In the genomic region with DNA sequence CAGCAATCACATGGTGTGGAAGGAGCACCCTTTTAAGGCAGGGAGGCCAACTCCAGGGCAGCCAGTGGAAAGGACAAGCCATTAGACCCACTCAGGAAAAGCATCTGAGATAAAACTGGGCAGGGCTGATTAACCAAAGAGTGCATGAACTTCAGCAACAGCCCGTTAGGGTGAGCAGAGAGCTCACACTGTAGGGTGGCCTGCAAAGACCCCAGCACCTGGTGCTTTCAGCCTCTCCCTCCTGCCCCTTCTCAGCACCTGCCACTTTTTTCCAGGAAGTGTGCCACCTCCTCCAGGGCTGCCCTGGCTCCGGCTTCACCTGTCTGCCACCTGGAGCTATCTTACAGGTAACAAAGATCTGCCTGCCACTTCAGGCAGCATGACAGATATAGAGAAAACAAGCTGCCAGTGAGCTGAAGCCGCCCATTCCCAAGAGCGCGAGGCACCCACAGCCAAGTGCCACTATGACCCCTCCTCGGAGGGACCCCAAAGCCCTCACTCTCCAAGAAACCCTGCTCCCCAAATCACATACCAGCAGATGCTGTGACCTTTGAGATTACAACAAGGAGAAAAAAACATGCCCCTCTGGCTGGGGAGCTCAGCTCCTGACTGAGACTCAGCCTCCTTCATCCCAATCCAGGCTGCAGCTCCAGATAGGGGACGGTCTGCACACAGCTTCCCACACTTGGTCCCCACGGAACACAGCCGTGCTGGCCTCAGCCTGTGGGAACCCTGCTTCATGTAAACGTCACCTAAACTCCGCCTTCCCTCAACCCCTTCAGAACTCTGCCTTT, we compare ENCODE assay signal across 8 cellular contexts.
DNase-seq lines count a peak whose midpoint lies in the region; ATAC-seq, FAIRE-seq and TF ChIP-seq lines count a peak whose summit lies in the region.
"Had no signal": no experiment of that assay in that cellular context is flagged by ENCODE, and none has a peak within 500 bp of the region (broad histone marks: within the 10 kb centered on the region; RNA-seq: fewer than 3 reads in every experiment).

No MANE protein-coding gene starts in this region.

- POLR2A ChIA-PET in HepG2 (lab: Yijun Ruan, JAX): no interaction called here

- H2AFZ ChIP-seq in HepG2 (ENCODE audit: low read length): no peak overlapping the region

- no peaks in the 10 kb centered on the region; the same call in 1 of the 2 replicates for H4K20me1 ChIP-seq in HepG2 (ENCODE audit: insufficient read depth, low read length)

- H3K4me3 Mint-ChIP-seq in brain: no peak overlapping the region
- no peak overlapping the region for H3K4me3 Mint-ChIP-seq in stimulated activated effector memory CD8-positive, alpha-beta T cell treated with anti-CD3 and anti-CD28 coated beads, Interleukin-12 subunit alpha, Interleukin-12 subunit beta, amount 100 ng/mL, for 72 hours

- TF ChIP-seq POLR2A in HepG2 (IDR thresholded peaks at IDR 0.05; ENCODE audit: insufficient read depth in 1 of 2, low read depth in 2 of 2, low read length in 2 of 2) (no peak), erythroblast (IDR thresholded peaks at IDR 0.05; ENCODE audit: low read length) (no peak)

- no peak overlapping the region for H3K9ac ChIP-seq in HepG2 (ENCODE audit: insufficient read depth, low read depth, low read length)

- DNase-seq in GM19239 (ENCODE audit: insufficient read length, low spot score): no peak
- no peak for DNase-seq in stimulated activated effector memory CD8-positive, alpha-beta T cell treated with anti-CD3 and anti-CD28 coated beads, Interleukin-12 subunit alpha, Interleukin-12 subunit beta, amount 100 ng/mL, for 72 hours (ENCODE audit: low spot score in 2 of 2)
- no peak for DNase-seq in HepG2 (ENCODE audit: low spot score)
- no peak for DNase-seq in NCI-H2227 (lab: John Stamatoyannopoulos, UW; ENCODE audit: unreplicated experiment)
- DNase-seq in erythroblast (lab: John Stamatoyannopoulos, UW): no peak

- no peaks in the 10 kb centered on the region for H3K27me3 Mint-ChIP-seq in brain

- H3K36me3 ChIP-seq in HepG2 (replicated peaks in 1 of 2; ENCODE audit: control insufficient read depth in 1 of 2, insufficient read depth in 2 of 2, low read length in 2 of 2): peaks cover 25 to 58% of the 10 kb centered on the region in 2 experiments

- no peak overlapping the region for H3K27ac ChIP-seq in HepG2 (ENCODE audit: extremely low read length, insufficient read depth, low read length)

- FAIRE-seq in GM19239 (lab: Jason Lieb, UNC) (peak; percentile 21), HepG2 (lab: Jason Lieb, UNC) (no peak)

- peak overlapping the region in 4 of 5 experiments; percentile 56 to 87 (median 68) for H3K27ac Mint-ChIP-seq in brain
- H3K27ac Mint-ChIP-seq in stimulated activated effector memory CD8-positive, alpha-beta T cell treated with anti-CD3 and anti-CD28 coated beads, Interleukin-12 subunit alpha, Interleukin-12 subunit beta, amount 100 ng/mL, for 72 hours: peak overlapping the region; percentile 54

- in situ Hi-C loops in HepG2 (cut with HindIII; ENCODE audit: extremely low pct_ligation_motif_present, low pct_unique_long_range_greater_than_20kb): loop anchor here (25.0 kb wide), 1 partner anchor 343 kb away; no protein-coding TSS in a partner anchor

- no peaks in the 10 kb centered on the region for H3K9me3 ChIP-seq in HepG2 (ENCODE audit: low read length)

- H3K4me1 ChIP-seq in HepG2 (ENCODE audit: insufficient read depth, low read length): 0 out of 2 replicates have a peak, but pooled peaks cover 6% of the 10 kb centered on the region

- CTCF ChIA-PET in HepG2 (lab: Yijun Ruan, JAX; ENCODE audit: low intra/inter-chr PET ratio, low total read pairs): no interaction called here

- H3K36me3 Mint-ChIP-seq in brain: peaks cover 25% of the 10 kb centered on the region
- peaks cover 12% of the 10 kb centered on the region for H3K36me3 Mint-ChIP-seq in stimulated activated effector memory CD8-positive, alpha-beta T cell treated with anti-CD3 and anti-CD28 coated beads, Interleukin-12 subunit alpha, Interleukin-12 subunit beta, amount 100 ng/mL, for 72 hours

- no peaks in the 10 kb centered on the region for H3K79me2 ChIP-seq in HepG2 (ENCODE audit: insufficient read depth, low read length)

- intact Hi-C loops in HepG2 (cut with micrococcal nuclease; ENCODE audit: unreplicated experiment): no loop called here

- TF ChIP-seq EP300 in HepG2 (IDR thresholded peaks at IDR 0.05; ENCODE audit: low read depth in 2 of 2, low read length in 2 of 2) (no peak), HepG2 (CRISPR knock-in tag; IDR thresholded peaks at IDR 0.05; ENCODE audit: borderline replicate concordance) (no peak)

- no peaks in the 10 kb centered on the region for H3K27me3 ChIP-seq in HepG2 (ENCODE audit: control insufficient read depth in 1 of 2, insufficient read depth in 2 of 2, low read length in 2 of 2)

- peaks cover 45% of the 10 kb centered on the region for H3K4me1 Mint-ChIP-seq in brain
- peaks cover 41% of the 10 kb centered on the region for H3K4me1 Mint-ChIP-seq in stimulated activated effector memory CD8-positive, alpha-beta T cell treated with anti-CD3 and anti-CD28 coated beads, Interleukin-12 subunit alpha, Interleukin-12 subunit beta, amount 100 ng/mL, for 72 hours

- TF ChIP-seq CTCF in brain (conservative IDR thresholded peaks at IDR 0.05) (no peak), HepG2 (CRISPR knock-in tag; IDR thresholded peaks at IDR 0.05) (no peak)

- 98% methylated on average over 11 of the region's 11 CpGs for WGBS in HepG2 (ENCODE audit: low lambda C conversion rate)

- H3K4me2 ChIP-seq in HepG2 (ENCODE audit: low read depth, low read length): no peak overlapping the region

- no peaks in the 10 kb centered on the region for H3K9me3 Mint-ChIP-seq in brain
- no peaks in the 10 kb centered on the region for H3K9me3 Mint-ChIP-seq in stimulated activated effector memory CD8-positive, alpha-beta T cell treated with anti-CD3 and anti-CD28 coated beads, Interleukin-12 subunit alpha, Interleukin-12 subunit beta, amount 100 ng/mL, for 72 hours

- TF ChIP-seq RAD21 in HepG2 (CRISPR knock-in tag; IDR thresholded peaks at IDR 0.05): no peak

- ATAC-seq in HG03521 (IDR thresholded peaks at IDR 0.05; ENCODE audit: unreplicated experiment): peak; percentile 16
- no peak for ATAC-seq in stimulated activated effector memory CD8-positive, alpha-beta T cell treated with anti-CD3 and anti-CD28 coated beads, Interleukin-12 subunit alpha, Interleukin-12 subunit beta, amount 100 ng/mL, for 72 hours
- no peak for ATAC-seq in HepG2

- BruUV-seq in HepG2 (replicated peaks; lab: Mats Ljungman, UMichigan): no TSS peak

- no peak overlapping the region for H3K4me3 ChIP-seq in HepG2 (replicated peaks in 1 of 3; ENCODE audit: insufficient read depth in 1 of 3, low read depth in 2 of 3, low read length in 3 of 3)
- H3K4me3 ChIP-seq: lung had no signal

TF ChIP-seq in HepG2, 621 proteins besides CTCF, POLR2A, EP300 and RAD21 (continues in another document):
- no peak for TF ChIP-seq ZNF337 (CRISPR knock-in tag; IDR thresholded peaks at IDR 0.05; ENCODE audit: borderline replicate concordance, low read depth)
- no peak for TF ChIP-seq U2AF2 (IDR thresholded peaks at IDR 0.05; ENCODE audit: low read depth, low read length)
- no peak for TF ChIP-seq ZNF296 (CRISPR knock-in tag; conservative IDR thresholded peaks at IDR 0.05)
- no peak for TF ChIP-seq ZBTB43 (CRISPR knock-in tag; conservative IDR thresholded peaks at IDR 0.05)
- TF ChIP-seq ZNF205 (CRISPR knock-in tag; IDR thresholded peaks at IDR 0.05): no peak
- TF ChIP-seq, protein P1, sequence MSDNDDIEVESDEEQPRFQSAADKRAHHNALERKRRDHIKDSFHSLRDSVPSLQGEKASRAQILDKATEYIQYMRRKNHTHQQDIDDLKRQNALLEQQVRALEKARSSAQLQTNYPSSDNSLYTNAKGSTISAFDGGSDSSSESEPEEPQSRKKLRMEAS (IDR thresholded peaks at IDR 0.05): no peak
- no peak for TF ChIP-seq ZNF441 (CRISPR knock-in tag; IDR thresholded peaks at IDR 0.05; ENCODE audit: borderline replicate concordance)
- TF ChIP-seq AGO1 (IDR thresholded peaks at IDR 0.05; ENCODE audit: low read depth, low read length, poor library complexity, severe bottlenecking): no peak
- TF ChIP-seq KMT2A (CRISPR knock-in tag; IDR thresholded peaks at IDR 0.05): no peak
- no peak for TF ChIP-seq ZNF44 (CRISPR knock-in tag; IDR thresholded peaks at IDR 0.05)
- TF ChIP-seq NCOA5 (CRISPR knock-in tag; IDR thresholded peaks at IDR 0.05): no peak
- TF ChIP-seq, protein P2, sequence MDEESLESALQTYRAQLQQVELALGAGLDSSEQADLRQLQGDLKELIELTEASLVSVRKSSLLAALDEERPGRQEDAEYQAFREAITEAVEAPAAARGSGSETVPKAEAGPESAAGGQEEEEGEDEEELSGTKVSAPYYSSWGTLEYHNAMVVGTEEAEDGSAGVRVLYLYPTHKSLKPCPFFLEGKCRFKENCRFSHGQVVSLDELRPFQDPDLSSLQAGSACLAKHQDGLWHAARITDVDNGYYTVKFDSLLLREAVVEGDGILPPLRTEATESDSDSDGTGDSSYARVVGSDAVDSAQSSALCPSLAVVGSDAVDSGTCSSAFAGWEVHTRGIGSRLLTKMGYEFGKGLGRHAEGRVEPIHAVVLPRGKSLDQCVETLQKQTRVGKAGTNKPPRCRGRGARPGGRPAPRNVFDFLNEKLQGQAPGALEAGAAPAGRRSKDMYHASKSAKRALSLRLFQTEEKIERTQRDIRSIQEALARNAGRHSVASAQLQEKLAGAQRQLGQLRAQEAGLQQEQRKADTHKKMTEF (CRISPR knock-in tag; IDR thresholded peaks at IDR 0.05): no peak
- TF ChIP-seq, protein P3, sequence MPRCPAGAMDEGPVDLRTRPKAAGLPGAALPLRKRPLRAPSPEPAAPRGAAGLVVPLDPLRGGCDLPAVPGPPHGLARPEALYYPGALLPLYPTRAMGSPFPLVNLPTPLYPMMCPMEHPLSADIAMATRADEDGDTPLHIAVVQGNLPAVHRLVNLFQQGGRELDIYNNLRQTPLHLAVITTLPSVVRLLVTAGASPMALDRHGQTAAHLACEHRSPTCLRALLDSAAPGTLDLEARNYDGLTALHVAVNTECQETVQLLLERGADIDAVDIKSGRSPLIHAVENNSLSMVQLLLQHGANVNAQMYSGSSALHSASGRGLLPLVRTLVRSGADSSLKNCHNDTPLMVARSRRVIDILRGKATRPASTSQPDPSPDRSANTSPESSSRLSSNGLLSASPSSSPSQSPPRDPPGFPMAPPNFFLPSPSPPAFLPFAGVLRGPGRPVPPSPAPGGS (CRISPR knock-in tag; IDR thresholded peaks at IDR 0.05): no peak
